In the genomic region with DNA sequence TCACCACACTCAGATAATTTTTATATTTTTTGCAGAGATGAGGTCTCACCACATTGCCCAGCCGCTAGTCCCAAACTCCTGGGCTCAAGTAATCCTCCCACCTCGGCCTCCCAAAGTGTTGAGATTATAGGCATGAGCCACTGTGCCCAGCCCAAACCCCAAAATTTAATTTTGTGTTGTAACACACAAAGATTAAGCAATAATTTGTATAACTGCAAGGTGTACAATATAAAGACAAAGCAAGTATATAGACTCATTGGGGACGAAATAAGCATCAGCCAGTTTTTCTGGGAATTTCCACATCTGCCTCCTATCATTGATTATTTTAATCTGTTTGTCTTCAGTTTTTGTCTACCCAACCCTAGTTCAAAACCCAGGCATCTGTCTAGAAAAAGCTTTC, we compare ENCODE assay signal across 29 cellular contexts.
"Had no signal": no experiment of that assay in that cellular context is flagged by ENCODE, and none has a peak within 500 bp of the region (broad histone marks: within the 10 kb centered on the region; RNA-seq: fewer than 3 reads in every experiment).

No MANE protein-coding gene starts in this region.

- H3K27me3 ChIP-seq: brain microvascular endothelial cell, cardiac muscle cell, SJCRH30 had no signal

- H3K27me3 Mint-ChIP-seq: activated B cell treated with CpG ODN at 0.5 μM for 24 hours; activated CD4-positive, alpha-beta T cell treated with anti-CD3 and anti-CD28 coated beads, Interleukin-2, amount 10 ng/mL, durations not matched to agents 24 days and 14 days; activated naive CD8-positive, alpha-beta T cell; activated T-helper 17 cell treated with anti-CD3 and anti-CD28 coated beads, Interleukin-2, amount 50 U/mL, for 72 hours; T-helper 17 cell had no signal

- H3K4me3 ChIP-seq: cardiac muscle cell, SJCRH30 had no signal

- H3K4me2 ChIP-seq: KMS-11 had no signal

- H3K9me3 Mint-ChIP-seq: activated B cell treated with CpG ODN at 0.5 μM for 24 hours; activated CD4-positive, alpha-beta T cell treated with anti-CD3 and anti-CD28 coated beads, Interleukin-2, amount 10 ng/mL, durations not matched to agents 24 days and 14 days; activated naive CD4-positive, alpha-beta T cell treated with anti-CD3 and anti-CD28 coated beads for 36 hours; activated T-cell treated with anti-CD3 and anti-CD28 coated beads, Interleukin-2, amount 50 U/mL, for 4 hours; activated T-helper 17 cell treated with anti-CD3 and anti-CD28 coated beads, Interleukin-2, amount 50 U/mL, for 72 hours had no signal

- H3K27ac Mint-ChIP-seq: activated B cell treated with CpG ODN at 0.5 μM for 24 hours; activated CD4-positive, alpha-beta T cell treated with anti-CD3 and anti-CD28 coated beads, Interleukin-2, amount 10 ng/mL, durations not matched to agents 24 days and 14 days; activated naive CD4-positive, alpha-beta T cell treated with anti-CD3 and anti-CD28 coated beads for 36 hours; activated naive CD8-positive, alpha-beta T cell; activated T-helper 17 cell treated with anti-CD3 and anti-CD28 coated beads, Interleukin-2, amount 50 U/mL, for 72 hours; T-helper 17 cell had no signal

- DNase-seq: activated B cell treated with CpG ODN at 0.5 μM for 24 hours; activated CD4-positive, alpha-beta T cell treated with anti-CD3 and anti-CD28 coated beads for 1 hour; activated CD4-positive, alpha-beta T cell treated with anti-CD3 and anti-CD28 coated beads, Interleukin-2, amount 10 ng/mL, durations not matched to agents 24 days and 14 days; activated CD4-positive, alpha-beta T cell treated with anti-CD3 and anti-CD28 coated beads, Interleukin-2, amount 50 U/mL, for 48 hours; activated CD8-positive, alpha-beta memory T cell treated with anti-CD3 and anti-CD28 coated beads for 24 hours; activated gamma-delta T cell; activated naive CD4-positive, alpha-beta T cell treated with anti-CD3 and anti-CD28 coated beads for 36 hours; activated T-cell treated with anti-CD3 and anti-CD28 coated beads, Interleukin-2, amount 50 U/mL, for 4 hours; amygdala; cerebellar nuclear complex; NCI-H1092; NCI-H1436; NCI-H1694 treated with DMSO at 0.1 percent for 48 hours; NCI-H2029 treated with DMSO at 0.1 percent for 48 hours; NCI-H345; NCI-H510A; NCI-H526 treated with DMSO at 0.1 percent for 48 hours; NCI-H82; Right ventricle myocardium superior; SJCRH30; T-helper 17 cell; T-helper 9 cell had no signal

- H3K4me1 Mint-ChIP-seq: activated B cell treated with CpG ODN at 0.5 μM for 24 hours; activated CD4-positive, alpha-beta T cell treated with anti-CD3 and anti-CD28 coated beads, Interleukin-2, amount 10 ng/mL, durations not matched to agents 24 days and 14 days; activated T-helper 17 cell treated with anti-CD3 and anti-CD28 coated beads, Interleukin-2, amount 50 U/mL, for 72 hours; T-helper 17 cell had no signal

- ATAC-seq: activated T-cell treated with anti-CD3 and anti-CD28 coated beads, Interleukin-2, amount 50 U/mL, for 4 hours; activated T-helper 17 cell treated with anti-CD3 and anti-CD28 coated beads, Interleukin-2, amount 50 U/mL, for 72 hours; Panc1; T-helper 17 cell had no signal

- H3K27ac ChIP-seq: cardiac muscle cell, KMS-11, RWPE1, SJCRH30 had no signal

- H3K9me3 ChIP-seq: SJCRH30 had no signal

- H3K4me3 Mint-ChIP-seq: activated B cell treated with CpG ODN at 0.5 μM for 24 hours; activated CD4-positive, alpha-beta T cell treated with anti-CD3 and anti-CD28 coated beads, Interleukin-2, amount 10 ng/mL, durations not matched to agents 24 days and 14 days; activated naive CD4-positive, alpha-beta T cell treated with anti-CD3 and anti-CD28 coated beads for 36 hours; activated naive CD8-positive, alpha-beta T cell; activated T-cell treated with anti-CD3 and anti-CD28 coated beads, Interleukin-2, amount 50 U/mL, for 4 hours; activated T-helper 17 cell treated with anti-CD3 and anti-CD28 coated beads, Interleukin-2, amount 50 U/mL, for 72 hours; T-helper 17 cell had no signal

- H3K9ac ChIP-seq: KMS-11 had no signal
